32 cellular contexts compared by ENCODE assay signal in the genomic region with DNA sequence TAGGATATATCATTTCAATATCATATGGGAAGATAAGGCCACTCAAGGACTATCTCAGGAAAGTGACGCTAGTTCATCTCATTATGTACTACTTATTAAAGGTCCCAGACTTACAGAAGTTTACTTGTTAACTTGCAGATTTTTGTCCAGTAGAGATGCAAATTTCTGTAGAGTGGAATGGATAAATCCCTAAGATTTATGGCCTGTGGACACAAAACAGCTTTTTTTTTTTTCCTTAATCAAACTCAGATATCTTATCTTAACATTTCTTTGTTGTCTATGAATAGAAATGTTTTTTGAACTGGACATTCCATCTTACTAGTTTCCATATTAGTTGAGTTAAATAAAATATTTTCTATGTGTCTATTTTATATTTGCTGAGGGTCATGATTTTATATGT.
"Had no signal": no experiment of that assay in that cellular context is flagged by ENCODE, and none has a peak within 500 bp of the region (broad histone marks: within the 10 kb centered on the region; RNA-seq: fewer than 3 reads in every experiment).

No MANE protein-coding gene starts in this region.

- H3K27ac ChIP-seq: ascending aorta, cardiac muscle cell, VCaP had no signal

- H3K4me1 ChIP-seq: ascending aorta had no signal

- ATAC-seq: activated CD8-positive, alpha-beta T cell treated with anti-CD3 and anti-CD28 coated beads for 36 hours; activated naive CD8-positive, alpha-beta T cell treated with anti-CD3 and anti-CD28 coated beads, Interleukin-2, amount 50 U/mL, for 24 hours; activated T-cell treated with anti-CD3 and anti-CD28 coated beads, Interleukin-2, amount 50 U/mL, for 4 hours; activated T-cell treated with anti-CD3 and anti-CD28 coated beads, Interleukin-2, amount 50 U/mL, for 72 hours; activated T-helper 17 cell treated with anti-CD3 and anti-CD28 coated beads, Interleukin-2, amount 50 U/mL, for 72 hours had no signal

- H3K4me3 ChIP-seq: ascending aorta, cardiac muscle cell had no signal

- DNase-seq: activated B cell treated with CpG ODN at 0.5 μM for 24 hours; activated CD4-positive, alpha-beta memory T cell treated with anti-CD3 and anti-CD28 coated beads for 36 hours; activated CD4-positive, alpha-beta T cell treated with anti-CD3 and anti-CD28 coated beads for 4 hours; activated CD4-positive, alpha-beta T cell treated with anti-CD3 and anti-CD28 coated beads, Interleukin-2, amount 10 ng/mL, durations not matched to agents 24 days and 14 days; activated CD4-positive, alpha-beta T cell treated with anti-CD3 and anti-CD28 coated beads, Interleukin-2, amount 50 U/mL, for 1 hour; activated CD4-positive, alpha-beta T cell treated with anti-CD3 and anti-CD28 coated beads, Interleukin-2, amount 50 U/mL, for 4 hours; activated CD4-positive, CD25-positive, alpha-beta regulatory T cell treated with anti-CD3 and anti-CD28 coated beads, Interleukin-2, amount 50 U/mL, for 72 hours; activated CD8-positive, alpha-beta memory T cell treated with anti-CD3 and anti-CD28 coated beads, Interleukin-2, amount 50 U/mL, for 4 hours; activated CD8-positive, alpha-beta T cell treated with anti-CD3 and anti-CD28 coated beads for 36 hours; activated effector memory CD4-positive, alpha-beta T cell treated with anti-CD3 and anti-CD28 coated beads, Interleukin-2, amount 50 U/mL, for 16 hours; activated gamma-delta T cell treated with Interleukin-2 at 50 U/mL for 16 hours; activated naive CD4-positive, alpha-beta T cell; activated naive CD4-positive, alpha-beta T cell treated with anti-CD3 and anti-CD28 coated beads, Interleukin-2, amount 10 ng/mL, durations not matched to agents 7 days and 5 days; activated naive CD8-positive, alpha-beta T cell treated with anti-CD3 and anti-CD28 coated beads, Interleukin-2, amount 10 ng/mL, durations not matched to agents 7 days and 5 days; activated naive CD8-positive, alpha-beta T cell treated with anti-CD3 and anti-CD28 coated beads, Interleukin-2, amount 50 U/mL, for 24 hours; activated T-cell treated with anti-CD3 and anti-CD28 coated beads for 4 hours; activated T-cell treated with anti-CD3 and anti-CD28 coated beads, Interleukin-2, amount 50 U/mL, for 1 hour; activated T-cell treated with anti-CD3 and anti-CD28 coated beads, Interleukin-2, amount 50 U/mL, for 4 hours; activated T-cell treated with anti-CD3 and anti-CD28 coated beads, Interleukin-2, amount 50 U/mL, for 72 hours; amygdala; anterior cingulate cortex; caudate nucleus; cerebellar nuclear complex; T-helper 1 cell; T-helper 2 cell; T-helper 9 cell had no signal

- FAIRE-seq: bronchial epithelial cell, TTC549 had no signal

- H3K27me3 ChIP-seq: ascending aorta, cardiac muscle cell had no signal

- H3K36me3 ChIP-seq: cardiac muscle cell had no signal

- H3K9me3 ChIP-seq: ascending aorta had no signal
